Comparison of ENCODE assay signal across 11 cellular contexts in the genomic region with DNA sequence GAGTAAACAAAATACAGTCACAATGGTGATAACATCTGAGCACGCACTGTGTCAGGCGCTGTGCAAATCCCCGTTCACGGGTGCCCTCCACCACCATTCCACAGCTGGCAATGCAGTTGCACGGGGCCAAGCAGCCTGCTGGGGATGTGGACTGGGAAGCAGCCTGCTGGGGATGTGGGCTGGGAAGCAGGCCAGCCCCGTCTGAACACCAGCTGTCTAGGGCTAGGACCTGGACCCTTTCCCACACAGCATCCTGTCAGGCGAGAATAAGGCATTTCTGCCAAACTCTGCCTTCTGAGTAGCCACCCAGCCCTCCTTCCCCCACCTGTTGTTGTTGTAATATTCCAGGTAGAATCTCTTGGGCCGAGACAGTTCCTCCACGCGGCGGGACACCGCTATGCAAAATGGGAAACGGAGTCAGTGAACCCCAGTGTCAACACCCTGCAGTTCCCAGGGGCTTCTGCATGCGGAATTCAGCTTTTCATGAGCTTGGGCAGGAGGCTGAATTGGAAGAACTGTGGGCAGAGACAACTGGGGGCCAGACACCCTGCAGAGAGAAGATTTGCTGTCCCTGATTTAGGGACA. TPM values are rescaled to one million over a fixed set of nuclear protein-coding genes. Genes with fewer than 3 reads are reported as not detected.
DNase-seq lines count a peak whose midpoint lies in the region; ATAC-seq, FAIRE-seq and TF ChIP-seq lines count a peak whose summit lies in the region.
"Had no signal": no experiment of that assay in that cellular context is flagged by ENCODE, and none has a peak within 500 bp of the region (broad histone marks: within the 10 kb centered on the region; RNA-seq: fewer than 3 reads in every experiment).

No MANE protein-coding gene starts in this region.

- TF ChIP-seq EP300 in HepG2 (IDR thresholded peaks at IDR 0.05; ENCODE audit: low read depth in 2 of 2, low read length in 2 of 2): no peak
- TF ChIP-seq EP300 in HepG2 (CRISPR knock-in tag; IDR thresholded peaks at IDR 0.05; ENCODE audit: borderline replicate concordance): no peak

- WGBS in right lobe of liver (ENCODE audit: insufficient coverage, low coverage, low lambda C conversion rate, missing lambda C conversion rate): 32% methylated on average over 6 of the region's 14 CpGs
- 36% methylated on average over 11 of the region's 14 CpGs for WGBS in HepG2 (ENCODE audit: low lambda C conversion rate)
- 38 to 60% methylated on average over 12 to 14 of the region's 14 CpGs for WGBS in body of pancreas, 2 donors

- POLR2A ChIA-PET in HepG2 (lab: Yijun Ruan, JAX): no interaction called here

- BruUV-seq in HepG2 (replicated peaks; lab: Mats Ljungman, UMichigan): no TSS peak

- H3K79me2 ChIP-seq in HepG2 (ENCODE audit: insufficient read depth, low read length): no peaks in the 10 kb centered on the region

- H3K9ac ChIP-seq in HepG2 (ENCODE audit: insufficient read depth, low read depth, low read length): no peak overlapping the region
- H3K9ac ChIP-seq: BLaER1 had no signal

- in situ Hi-C loops in HepG2 (cut with HindIII; ENCODE audit: extremely low pct_ligation_motif_present, low pct_unique_long_range_greater_than_20kb): no loop called here

- no peak for FAIRE-seq in HepG2 (lab: Jason Lieb, UNC)

- TF ChIP-seq RAD21 in HepG2 (CRISPR knock-in tag; IDR thresholded peaks at IDR 0.05): no peak

- H4K20me1 ChIP-seq in HepG2 (ENCODE audit: insufficient read depth, low read length): no peaks in the 10 kb centered on the region
- H4K20me1 ChIP-seq: BLaER1 had no signal

- intact Hi-C loops in right lobe of liver (cut with DNase I) (no loop called here), HepG2 (cut with micrococcal nuclease; ENCODE audit: unreplicated experiment) (no loop called here), body of pancreas (cut with DNase I) (no loop called here)

- H3K27ac ChIP-seq in right lobe of liver (no peak overlapping the region), HepG2 (ENCODE audit: extremely low read length, insufficient read depth, low read length) (no peak overlapping the region), body of pancreas (no peak overlapping the region)
- H3K27ac ChIP-seq: BLaER1 had no signal

- H3K4me3 ChIP-seq in right lobe of liver (no peak overlapping the region), HepG2 (replicated peaks in 1 of 3; ENCODE audit: insufficient read depth in 1 of 3, low read depth in 2 of 3, low read length in 3 of 3) (no peak overlapping the region), body of pancreas (no peak overlapping the region)
- H3K4me3 ChIP-seq: BLaER1 had no signal

- H2AFZ ChIP-seq in HepG2 (ENCODE audit: low read length): no peak overlapping the region

- ATAC-seq in right lobe of liver (peak; percentile 21 to 46 (median 32)), HepG2 (no peak), body of pancreas (no peak), HG03196 (IDR thresholded peaks at IDR 0.05; ENCODE audit: unreplicated experiment) (no peak)

- TF ChIP-seq CTCF in right lobe of liver (IDR thresholded peaks at IDR 0.05) (no peak), HepG2 (CRISPR knock-in tag; IDR thresholded peaks at IDR 0.05) (no peak), body of pancreas (IDR thresholded peaks at IDR 0.05) (no peak)

- DNase-seq in right lobe of liver: no peak
- DNase-seq in HepG2 (ENCODE audit: low spot score): no peak
- peak in 3 of 4 donors; percentile 19 to 36 (median 26) for DNase-seq in body of pancreas
- peak; percentile 59 for DNase-seq in hepatic stellate cell (ENCODE audit: low spot score)
- no peak for DNase-seq in NOMO-1 treated with dmso at 0.1 percent for 144 hours (lab: John Stamatoyannopoulos, UW; ENCODE audit: unreplicated experiment)
- no peak for DNase-seq in HuH-7.5 (ENCODE audit: low spot score)
- DNase-seq in NCI-H2107 treated with DMSO at 0.1 percent for 48 hours (lab: John Stamatoyannopoulos, UW; ENCODE audit: unreplicated experiment): no peak
- DNase-seq: NCI-H226, T1000 had no signal

- H3K36me3 ChIP-seq in right lobe of liver (no peaks in the 10 kb centered on the region), HepG2 (replicated peaks in 1 of 2; ENCODE audit: control insufficient read depth in 1 of 2, insufficient read depth in 2 of 2, low read length in 2 of 2) (no peaks in the 10 kb centered on the region), body of pancreas (replicated peaks in 1 of 2; ENCODE audit: insufficient read depth in 1 of 2, low read depth in 2 of 2) (no peaks in the 10 kb centered on the region)
- H3K36me3 ChIP-seq: BLaER1 had no signal

- no peaks in the 10 kb centered on the region for H3K9me3 ChIP-seq in right lobe of liver
- no peaks in the 10 kb centered on the region for H3K9me3 ChIP-seq in HepG2 (ENCODE audit: low read length)
- no peaks in the 10 kb centered on the region for H3K9me3 ChIP-seq in body of pancreas
- H3K9me3 ChIP-seq: BLaER1 had no signal

- CTCF ChIA-PET in HepG2 (lab: Yijun Ruan, JAX; ENCODE audit: low intra/inter-chr PET ratio, low total read pairs): no interaction called here

- no peak overlapping the region for H3K4me2 ChIP-seq in HepG2 (ENCODE audit: low read depth, low read length)
- H3K4me2 ChIP-seq: BLaER1 had no signal

- TF ChIP-seq POLR2A in right lobe of liver (IDR thresholded peaks at IDR 0.05) (no peak), HepG2 (IDR thresholded peaks at IDR 0.05; ENCODE audit: insufficient read depth in 1 of 2, low read depth in 2 of 2, low read length in 2 of 2) (no peak), body of pancreas (IDR thresholded peaks at IDR 0.05) (no peak)

- no peaks in the 10 kb centered on the region for H3K4me1 ChIP-seq in right lobe of liver
- H3K4me1 ChIP-seq in HepG2 (ENCODE audit: insufficient read depth, low read length): no peaks in the 10 kb centered on the region
- H3K4me1 ChIP-seq in body of pancreas: no peaks in the 10 kb centered on the region
- H3K4me1 ChIP-seq: BLaER1 had no signal

- no peaks in the 10 kb centered on the region for H3K27me3 ChIP-seq in right lobe of liver
- peaks cover 16 to 79% of the 10 kb centered on the region in 2 experiments for H3K27me3 ChIP-seq in HepG2 (ENCODE audit: control insufficient read depth in 1 of 2, insufficient read depth in 2 of 2, low read length in 2 of 2)
- peaks cover 0 to 10% of the 10 kb centered on the region in 2 donors for H3K27me3 ChIP-seq in body of pancreas
- H3K27me3 ChIP-seq: BLaER1 had no signal

TF ChIP-seq in HepG2, 621 proteins besides CTCF, POLR2A, EP300 and RAD21 (continues in another document):
- TF ChIP-seq NCOA1 (CRISPR knock-in tag; IDR thresholded peaks at IDR 0.05) (no peak), TCF12 (IDR thresholded peaks at IDR 0.05) (no peak), TCF12 (CRISPR knock-in tag; IDR thresholded peaks at IDR 0.05) (no peak)

RNA-seq across cellular contexts. Expression of gene MIER2, which starts 27.8 kb away (rescaled TPM):
- total RNA-seq in right lobe of liver: 1 to 10 TPM; 3.1 to 7.3 (median 4.5) TPM
- 7.9 and 9.6 TPM in 2 replicates for total RNA-seq in HepG2 (2016; rRNA removed; fragmentation: Illumina TruSeq; extraction: Trizol)
- 11.9 and 12.6 TPM in 2 replicates for total RNA-seq in HepG2 (2016; cell fraction: cytosol; rRNA removed; fragmentation: Illumina TruSeq; extraction: Trizol; ENCODE audit: low read depth)
- 10.4 and 13.2 TPM in 2 replicates for total RNA-seq in HepG2 (2016; cell fraction: insoluble cytoplasmic fraction; rRNA removed; fragmentation: Illumina TruSeq; extraction: Trizol)
- total RNA-seq in HepG2 (2016; cell fraction: membrane; rRNA removed; fragmentation: Illumina TruSeq; extraction: Trizol): 8.0 and 11.3 TPM in 2 replicates
- total RNA-seq in HepG2 (2016; cell fraction: nucleus; rRNA removed; fragmentation: Illumina TruSeq; extraction: Trizol): 8.0 and 17.5 TPM in 2 replicates
- polyA plus RNA-seq in HepG2 (2011; rRNA removed): 22.9 and 25.7 TPM in 2 replicates
- 8.3 and 13.6 TPM in 2 replicates for polyA plus RNA-seq in HepG2 (2011; cell fraction: cytosol; rRNA removed)
- polyA plus RNA-seq in HepG2 (2011; cell fraction: nucleus; rRNA removed): 54.0 and 67.5 TPM in 2 replicates
- 21.3 and 21.5 TPM in 2 replicates for polyA plus RNA-seq in HepG2 (2012)
- polyA plus RNA-seq in HepG2 (2016; cell fraction: cytosol; fragmentation: Illumina TruSeq; extraction: Trizol; ENCODE audit: low read depth): 1.2 and 1.7 TPM in 2 replicates
- 9.7 and 15.4 TPM in 2 replicates for polyA plus RNA-seq in HepG2 (2016; cell fraction: insoluble cytoplasmic fraction; fragmentation: Illumina TruSeq; extraction: Trizol; ENCODE audit: low read depth)
- 4.1 and 4.8 TPM in 2 replicates for polyA plus RNA-seq in HepG2 (2016; cell fraction: membrane; fragmentation: Illumina TruSeq; extraction: Trizol; ENCODE audit: low read depth)
- 29.5 and 34.6 TPM in 2 replicates for polyA plus RNA-seq in HepG2 (2016; cell fraction: nucleus; fragmentation: Illumina TruSeq; extraction: Trizol; ENCODE audit: insufficient read depth, low read depth)
- 39.4 and 61.2 TPM in 2 replicates for polyA minus RNA-seq in HepG2 (2011; rRNA and poly(A)+ RNA removed; ENCODE audit: low replicate concordance)
- 16.5 and 19.2 TPM in 2 replicates for polyA minus RNA-seq in HepG2 (2011; cell fraction: cytosol; rRNA and poly(A)+ RNA removed)
- 37.2 and 38.9 TPM in 2 replicates for polyA minus RNA-seq in HepG2 (2011; cell fraction: nucleus; rRNA and poly(A)+ RNA removed)
- 1 to 10 TPM; 3.1 to 9.6 TPM for total RNA-seq in body of pancreas

RNA-seq across cellular contexts. Expression of gene C2CD4C, which starts 36.5 kb away (rescaled TPM):
- total RNA-seq in right lobe of liver (1 to 10 TPM in 1 of 6 experiments, under 1 TPM in 5; 0.12 to 2.0 (median 0.44) TPM), HepG2 (2016; rRNA removed; fragmentation: Illumina TruSeq; extraction: Trizol) (not detected in 2 replicates), body of pancreas (1 to 10 TPM in 1 of 2 donors, under 1 TPM in 1; 0.33 to 1.8 TPM)
- not detected in 2 replicates for total RNA-seq in HepG2 (2016; cell fraction: cytosol; rRNA removed; fragmentation: Illumina TruSeq; extraction: Trizol; ENCODE audit: low read depth)
- total RNA-seq in HepG2 (2016; cell fraction: insoluble cytoplasmic fraction; rRNA removed; fragmentation: Illumina TruSeq; extraction: Trizol): not detected in 2 replicates
- total RNA-seq in HepG2 (2016; cell fraction: membrane; rRNA removed; fragmentation: Illumina TruSeq; extraction: Trizol): not detected in 2 replicates
- not detected in 2 replicates for total RNA-seq in HepG2 (2016; cell fraction: nucleus; rRNA removed; fragmentation: Illumina TruSeq; extraction: Trizol)
- not detected in 2 replicates for polyA plus RNA-seq in HepG2 (2011; rRNA removed)
- not detected in 2 replicates for polyA plus RNA-seq in HepG2 (2011; cell fraction: cytosol; rRNA removed)
- polyA plus RNA-seq in HepG2 (2011; cell fraction: nucleus; rRNA removed): 0.16 and 0.36 TPM in 2 replicates
- 0.12 TPM in 1 of 2 replicates, not detected in the other for polyA plus RNA-seq in HepG2 (2012)
- polyA plus RNA-seq in HepG2 (2016; cell fraction: cytosol; fragmentation: Illumina TruSeq; extraction: Trizol; ENCODE audit: low read depth): not detected in 2 replicates
- polyA plus RNA-seq in HepG2 (2016; cell fraction: insoluble cytoplasmic fraction; fragmentation: Illumina TruSeq; extraction: Trizol; ENCODE audit: low read depth): not detected in 2 replicates
- polyA plus RNA-seq in HepG2 (2016; cell fraction: membrane; fragmentation: Illumina TruSeq; extraction: Trizol; ENCODE audit: low read depth): not detected in 2 replicates
- polyA plus RNA-seq in HepG2 (2016; cell fraction: nucleus; fragmentation: Illumina TruSeq; extraction: Trizol; ENCODE audit: insufficient read depth, low read depth): not detected in 2 replicates
- polyA minus RNA-seq in HepG2 (2011; rRNA and poly(A)+ RNA removed; ENCODE audit: low replicate concordance): not detected in 2 replicates
- not detected in 2 replicates for polyA minus RNA-seq in HepG2 (2011; cell fraction: cytosol; rRNA and poly(A)+ RNA removed)
- not detected in 2 replicates for polyA minus RNA-seq in HepG2 (2011; cell fraction: nucleus; rRNA and poly(A)+ RNA removed)

Comparison
In these comparisons a context has a peak if more than half of its experiments do, and no peak if none do; other contexts are left out.
1. ATAC-seq: peak in right lobe of liver (4 of 4); none in HepG2 (single experiment), body of pancreas (single experiment) and HG03196 (single experiment).
2. DNase-seq: peak in body of pancreas (3 of 4) and hepatic stellate cell (single experiment); none in right lobe of liver (0 of 3), HepG2 (single experiment), NOMO-1 treated with dmso at 0.1 percent for 144 hours (single experiment), HuH-7.5 (single experiment) and NCI-H2107 treated with DMSO at 0.1 percent for 48 hours (single experiment).